Comparison of ENCODE assay signal across 30 cellular contexts in genomic region chr13:111255228-111255790, GRCh38.
"Had no signal": no experiment of that assay in that cellular context is flagged by ENCODE, and none has a peak within 500 bp of the region (broad histone marks: within the 10 kb centered on the region; RNA-seq: fewer than 3 reads in every experiment).

No MANE protein-coding gene starts in this region.

- H3K27me3 ChIP-seq: gastroesophageal sphincter, heart left ventricle, neutrophil, pancreas, right lobe of liver, stomach, thyroid gland, vagina had no signal

- H3K27me3 Mint-ChIP-seq: dendritic cell treated with granulocyte-macrophage colony-stimulating factor and Interleukin-4, amounts not matched to agents 40 ng/mL and 50 ng/mL, for 4 days; naive B cell; natural killer cell treated with Interleukin-12 subunit alpha and Interleukin-12 subunit beta and Interleukin-15 and Interleukin-18, amount 100 ng/mL, for 72 hours had no signal

- DNase-seq: central memory CD4-positive, alpha-beta T cell; effector CD8-positive, alpha-beta T cell; erythroblast; heart left ventricle; hippocampal formation; kidney glomerular epithelial cell; left colon; left ventricle myocardium inferior; lower lobe of right lung; mesenchymal stem cell; mucosa of descending colon; naive B cell; pancreas; right lobe of liver; stimulated activated CD4-positive, alpha-beta T cell treated with anti-CD3 and anti-CD28 coated beads, Interleukin-12 subunit alpha, Interleukin-12 subunit beta, amount 100 ng/mL, for 4 hours; stimulated activated CD4-positive, alpha-beta T cell treated with anti-CD3 and anti-CD28 coated beads, Interleukin-1b, Interleukin-23, amount 100 ng/mL, for 48 hours; stimulated activated CD4-positive, alpha-beta T cell treated with anti-CD3 and anti-CD28 coated beads, Interleukin-4, amount 100 ng/mL, for 1 hour; stimulated activated CD8-positive, alpha-beta memory T cell treated with anti-CD3 and anti-CD28 coated beads, Interleukin-4, amount 100 ng/mL, for 48 hours; stimulated activated naive CD4-positive, alpha-beta T cell treated with Interleukin-2 at 50 U/mL for 16 hours; stomach; thyroid gland; trophoblast cell had no signal

- H3K4me3 ChIP-seq: gastroesophageal sphincter, heart left ventricle, left ventricle myocardium inferior, lower lobe of right lung, mucosa of descending colon, pancreas, right lobe of liver, smooth muscle cell, stomach, thyroid gland, vagina had no signal

- ATAC-seq: gastroesophageal sphincter; heart left ventricle; left colon; lower lobe of right lung; mucosa of descending colon; natural killer cell treated with Interleukin-12 subunit alpha and Interleukin-12 subunit beta and Interleukin-15 and Interleukin-18, amount 100 ng/mL, for 72 hours; pancreas; right lobe of liver had no signal

- H3K27ac Mint-ChIP-seq: dendritic cell treated with granulocyte-macrophage colony-stimulating factor and Interleukin-4, amounts not matched to agents 40 ng/mL and 50 ng/mL, for 4 days; mesothelial cell of epicardium; natural killer cell treated with Interleukin-12 subunit alpha and Interleukin-12 subunit beta and Interleukin-15 and Interleukin-18, amount 100 ng/mL, for 72 hours had no signal

- H3K27ac ChIP-seq: gastroesophageal sphincter, heart left ventricle, left ventricle myocardium inferior, lower lobe of right lung, neutrophil, pancreas, right lobe of liver, stomach, thyroid gland, vagina had no signal

- H3K4me3 Mint-ChIP-seq: dendritic cell treated with granulocyte-macrophage colony-stimulating factor and Interleukin-4, amounts not matched to agents 40 ng/mL and 50 ng/mL, for 4 days; mesothelial cell of epicardium; naive B cell; natural killer cell treated with Interleukin-12 subunit alpha and Interleukin-12 subunit beta and Interleukin-15 and Interleukin-18, amount 100 ng/mL, for 72 hours; neural crest cell had no signal

- H3K4me2 ChIP-seq: smooth muscle cell had no signal

- H3K4me1 ChIP-seq: lower lobe of right lung, right lobe of liver had no signal

- H3K9me3 ChIP-seq: gastroesophageal sphincter, lower lobe of right lung, mucosa of descending colon, neutrophil, pancreas, right lobe of liver, stomach, thyroid gland, vagina had no signal
